Comparison of ENCODE assay signal across 10 cellular contexts in genomic region chr11:73323464-73323863, GRCh38. TPM values are rescaled to one million over a fixed set of nuclear protein-coding genes. Genes with fewer than 3 reads are reported as not detected.
DNase-seq lines count a peak whose midpoint lies in the region; ATAC-seq and TF ChIP-seq lines count a peak whose summit lies in the region.
"Had no signal": no experiment of that assay in that cellular context is flagged by ENCODE, and none has a peak within 500 bp of the region (broad histone marks: within the 10 kb centered on the region; RNA-seq: fewer than 3 reads in every experiment).

No MANE protein-coding gene starts in this region.

- in situ Hi-C loops in KBM-7 (cut with MboI; ENCODE audit: low pct_unique_long_range_greater_than_20kb, low sequenced_read_pairs): no loop called here

- ATAC-seq in HG03565 (IDR thresholded peaks at IDR 0.05; ENCODE audit: unreplicated experiment) (no peak), HG03521 (IDR thresholded peaks at IDR 0.05; ENCODE audit: unreplicated experiment) (no peak)

- peaks cover 24 to 28% of the 10 kb centered on the region in 2 donors for H3K4me1 ChIP-seq in mucosa of rectum (ENCODE audit: control insufficient read depth in 2 of 2, insufficient read depth in 2 of 2, low read length in 2 of 2)
- peaks cover 35 to 73% of the 10 kb centered on the region in 2 donors for H3K4me1 ChIP-seq in uterus

- no peaks in the 10 kb centered on the region for H3K36me3 ChIP-seq in mucosa of rectum (ENCODE audit: control insufficient read depth in 2 of 2, insufficient read depth in 2 of 2, low read length in 2 of 2)
- no peaks in the 10 kb centered on the region for H3K36me3 ChIP-seq in uterus

- no peaks in the 10 kb centered on the region for H3K27me3 ChIP-seq in mucosa of rectum (ENCODE audit: control insufficient read depth in 2 of 2, insufficient read depth in 2 of 2, low read length in 2 of 2)
- H3K27me3 ChIP-seq in uterus: no peaks in the 10 kb centered on the region

- intact Hi-C loops in uterus (cut with DNase I; ENCODE audit: low total_unique reads): no loop called here

- peak; percentile 36 for DNase-seq in NCI-H2227 (lab: John Stamatoyannopoulos, UW; ENCODE audit: unreplicated experiment)
- no peak for DNase-seq in NCI-H2227 treated with DMSO at 0.1 percent for 48 hours (lab: John Stamatoyannopoulos, UW)
- peak; percentile 62 for DNase-seq in fibroblast of peridontal ligament (ENCODE audit: extremely low read depth)
- peak; percentile 93 to 96 for DNase-seq in uterus
- no peak for DNase-seq in KBM-7
- DNase-seq: activated naive CD8-positive, alpha-beta T cell treated with anti-CD3 and anti-CD28 coated beads, Interleukin-2, amount 10 ng/mL, durations not matched to agents 7 days and 5 days; retina had no signal

- H3K27ac ChIP-seq in mucosa of rectum (ENCODE audit: low read depth in 2 of 2, low read length in 2 of 2): peak overlapping the region; percentile 70 to 81
- H3K27ac ChIP-seq in uterus: peak overlapping the region; percentile 93 to 98

- TF ChIP-seq CTCF in uterus (IDR thresholded peaks at IDR 0.05): no peak

- H3K9me3 ChIP-seq in mucosa of rectum (ENCODE audit: control insufficient read depth in 2 of 2, low read length in 2 of 2): no peaks in the 10 kb centered on the region
- no peaks in the 10 kb centered on the region for H3K9me3 ChIP-seq in uterus

- H3K4me3 ChIP-seq in mucosa of rectum (ENCODE audit: low read length in 2 of 2) (no peak overlapping the region), uterus (peak overlapping the region in 1 of 2 donors; percentile 6)

- no peak overlapping the region for H3K9ac ChIP-seq in mucosa of rectum (ENCODE audit: low read depth in 1 of 2, low read length in 2 of 2)

- peak; percentile 36 to 44 for TF ChIP-seq POLR2A in uterus (IDR thresholded peaks at IDR 0.05)

RNA-seq across cellular contexts. Expression of gene ARHGEF17, which starts 15.4 kb away (rescaled TPM):
- 100 to 1,000 TPM in 1 of 4 donors, 10 to 100 TPM in 3; 17.9 to 174 (median 58.6) TPM for total RNA-seq in uterus
- total RNA-seq: activated naive CD8-positive, alpha-beta T cell treated with anti-CD3 and anti-CD28 coated beads, Interleukin-2, amount 10 ng/mL, durations not matched to agents 7 days and 5 days had no signal

RNA-seq across cellular contexts. Expression of gene P2RY6, which starts 51.3 kb away (rescaled TPM):
- 1 to 10 TPM in 1 of 4 donors, under 1 TPM in 1, not detected in 2; 0.76 to 1.0 TPM for total RNA-seq in uterus

RNA-seq across cellular contexts. Expression of gene RELT, which starts 52.7 kb away (rescaled TPM):
- total RNA-seq in uterus: 1 to 10 TPM in 2 of 4 donors, under 1 TPM in 1, not detected in 1; 0.29 to 5.8 (median 3.3) TPM

Comparison
In these comparisons a context has a peak if more than half of its experiments do, and no peak if none do; other contexts are left out.
1. DNase-seq: peak in NCI-H2227 (single experiment), fibroblast of peridontal ligament (single experiment) and uterus (2 of 2); none in NCI-H2227 treated with DMSO at 0.1 percent for 48 hours (single experiment) and KBM-7 (single experiment).